Comparison of ENCODE assay signal across 33 cellular contexts in genomic region chr12:104164635-104165034, GRCh38.
"Had no signal": no experiment of that assay in that cellular context is flagged by ENCODE, and none has a peak within 500 bp of the region (broad histone marks: within the 10 kb centered on the region; RNA-seq: fewer than 3 reads in every experiment).

No MANE protein-coding gene starts in this region.

- H3K36me3 ChIP-seq: ascending aorta, breast epithelium, SJCRH30, WERI-Rb-1 had no signal

- H3K4me1 ChIP-seq: ascending aorta, body of pancreas, breast epithelium, SJCRH30 had no signal

- H3K27ac ChIP-seq: ascending aorta, body of pancreas, breast epithelium, KMS-11, PC-9, SJCRH30, SK-N-MC, WERI-Rb-1 had no signal

- H3K9ac ChIP-seq: KMS-11 had no signal

- H3K27me3 ChIP-seq: ascending aorta, body of pancreas, breast epithelium, SJCRH30 had no signal

- H3K4me2 ChIP-seq: KMS-11, PC-9 had no signal

- H3K9me3 ChIP-seq: ascending aorta, body of pancreas, breast epithelium, SJCRH30 had no signal

- H3K4me3 ChIP-seq: ascending aorta, body of pancreas, breast epithelium, PC-9, SJCRH30, SK-N-MC had no signal

- H2AFZ ChIP-seq: PC-9 had no signal

- ATAC-seq: activated CD4-positive, alpha-beta T cell treated with anti-CD3 and anti-CD28 coated beads for 36 hours; activated CD8-positive, alpha-beta T cell treated with anti-CD3 and anti-CD28 coated beads, Interleukin-2, amount 10 ng/mL, durations not matched to agents 7 days and 5 days; body of pancreas had no signal

- DNase-seq: activated CD4-positive, alpha-beta T cell treated with anti-CD3 and anti-CD28 coated beads for 36 hours; activated CD4-positive, alpha-beta T cell treated with anti-CD3 and anti-CD28 coated beads, Interleukin-2, amount 10 ng/mL, durations not matched to agents 7 days and 5 days; activated CD4-positive, alpha-beta T cell treated with anti-CD3 and anti-CD28 coated beads, Interleukin-2, amount 50 U/mL, for 48 hours; activated CD8-positive, alpha-beta T cell treated with anti-CD3 and anti-CD28 coated beads, Interleukin-2, amount 10 ng/mL, durations not matched to agents 7 days and 5 days; activated gamma-delta T cell; activated naive CD4-positive, alpha-beta T cell treated with Interleukin-2 at 50 U/mL for 16 hours; activated naive CD8-positive, alpha-beta T cell treated with anti-CD3 and anti-CD28 coated beads, Interleukin-2, amount 10 ng/mL, durations not matched to agents 7 days and 5 days; activated T-cell treated with anti-CD3 and anti-CD28 coated beads, Interleukin-2, amount 50 U/mL, for 24 hours; amygdala; body of pancreas; caudate nucleus; MM.1S; MV-4-11; NCI-H1092; NCI-H1436 treated with DMSO at 0.1 percent for 48 hours; NCI-H1694 treated with DMSO at 0.1 percent for 48 hours; NCI-H2029; NCI-H2171 treated with DMSO at 0.1 percent for 48 hours; NCI-H2227 treated with DMSO at 0.1 percent for 48 hours; NCI-H446; NCI-H510A treated with DMSO at 0.1 percent for 48 hours; NCI-H526 treated with DMSO at 0.1 percent for 48 hours; NCI-H774; NK-92 treated with Interleukin-12 subunit alpha and Interleukin-12 subunit beta, amount 100 ng/mL, for 24 hours; PC-9; SHP77; SJCRH30; T1000; WERI-Rb-1 had no signal
